In the genomic region with DNA sequence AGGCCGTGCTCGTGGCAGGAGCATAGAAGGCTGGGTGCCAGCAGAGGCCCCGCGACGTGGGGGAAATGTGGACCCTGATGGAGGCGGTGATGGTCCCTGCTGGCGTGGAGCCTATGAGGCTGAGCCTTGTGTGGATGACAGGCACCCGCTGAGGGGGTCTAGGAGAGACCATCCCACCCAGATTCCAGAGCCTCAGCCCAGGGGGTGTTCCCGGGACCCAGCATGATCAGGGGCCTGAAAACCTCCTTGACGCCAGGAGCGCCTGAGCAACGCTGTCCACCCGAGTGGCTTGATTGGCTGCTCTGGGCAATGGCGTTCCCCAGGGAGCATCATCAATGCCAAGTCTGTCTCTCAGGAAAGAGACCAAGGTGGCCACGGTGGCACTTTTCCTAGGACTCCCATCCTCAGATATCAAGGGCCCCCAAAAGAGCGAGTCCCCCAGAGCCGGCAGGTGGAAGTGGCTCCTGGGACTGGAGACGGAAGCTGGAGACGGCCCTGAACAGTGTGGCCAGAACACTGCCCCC, we compare ENCODE assay signal across 26 cellular contexts.
DNase-seq lines count a peak whose midpoint lies in the region; ATAC-seq, FAIRE-seq and TF ChIP-seq lines count a peak whose summit lies in the region.
"Had no signal": no experiment of that assay in that cellular context is flagged by ENCODE, and none has a peak within 500 bp of the region (broad histone marks: within the 10 kb centered on the region; RNA-seq: fewer than 3 reads in every experiment).

No MANE protein-coding gene starts in this region.

- no peak for TF ChIP-seq RAD21 in HepG2 (CRISPR knock-in tag; IDR thresholded peaks at IDR 0.05)

- H3K4me3 ChIP-seq in MM.1S (ENCODE audit: low read length), result no peak overlapping the region
- H3K4me3 ChIP-seq in endocrine pancreas (ENCODE audit: control insufficient read depth, insufficient read depth, low read length), result no peak overlapping the region
- no peak overlapping the region for H3K4me3 ChIP-seq in transverse colon
- no peak overlapping the region for H3K4me3 ChIP-seq in HepG2 (replicated peaks in 1 of 3; ENCODE audit: insufficient read depth in 1 of 3, low read depth in 2 of 3, low read length in 3 of 3)
- H3K4me3 ChIP-seq: psoas muscle, SK-N-MC had no signal

- no peaks in the 10 kb centered on the region for H4K20me1 ChIP-seq in MM.1S (ENCODE audit: insufficient read depth, low read length)
- no peaks in the 10 kb centered on the region for H4K20me1 ChIP-seq in HepG2 (ENCODE audit: insufficient read depth, low read length)

- peaks cover 8% of the 10 kb centered on the region for H3K4me1 Mint-ChIP-seq in progenitor cell of endocrine pancreas (ENCODE audit: low read depth)

- H3K4me1 ChIP-seq in MM.1S (ENCODE audit: low read length) (no peaks in the 10 kb centered on the region), endocrine pancreas (ENCODE audit: control insufficient read depth, insufficient read depth, low read length) (no peaks in the 10 kb centered on the region), transverse colon (peaks cover 37 to 87% (median 75%) of the 10 kb centered on the region in 4 donors), HepG2 (ENCODE audit: insufficient read depth, low read length) (peaks cover 69% of the 10 kb centered on the region)

- WGBS in transverse colon (ENCODE audit: low coverage in 1 of 2), 2 donors, result 55% methylated on average over 15 of the region's 19 CpGs; no CpG with 5 or more reads in 1 of the 2 donors
- WGBS in HepG2 (ENCODE audit: low lambda C conversion rate), result 0% methylated on average over 1 of the region's 19 CpGs

- H2AFZ ChIP-seq in MM.1S (ENCODE audit: low read length), result no peak overlapping the region
- no peak overlapping the region for H2AFZ ChIP-seq in HepG2 (ENCODE audit: low read length)

- no TSS peak for BruUV-seq in HepG2 (replicated peaks; lab: Mats Ljungman, UMichigan)

- H3K9me3 ChIP-seq in MM.1S (replicated peaks; ENCODE audit: insufficient read depth, low read length) (no peaks in the 10 kb centered on the region), endocrine pancreas (ENCODE audit: control insufficient read depth, low read length) (no peaks in the 10 kb centered on the region), transverse colon (no peaks in the 10 kb centered on the region), HepG2 (ENCODE audit: low read length) (no peaks in the 10 kb centered on the region)
- H3K9me3 ChIP-seq: psoas muscle had no signal

- no peak overlapping the region for H3K27ac Mint-ChIP-seq in progenitor cell of endocrine pancreas
- H3K27ac Mint-ChIP-seq: activated T-helper 1 cell treated with anti-CD3 and anti-CD28 coated beads, Interleukin-12 subunit alpha, Interleukin-12 subunit beta, Interleukin-2, Interleukin-4 antibody, amounts not matched to agents 30 ng/mL and 10 ng/mL and 1 ng/mL, durations not matched to agents 14 hours and 24 hours and 36 hours; stimulated activated naive B cell treated with anti-CD40 and anti-IgM and Interleukin-4, amounts not matched to agents 10 μg/mL and 1 μg/mL and 100 μg/mL, for 72 hours; T-helper 1 cell treated with Interleukin-12 subunit alpha and Interleukin-12 subunit beta and Interleukin-4 antibody, amounts not matched to agents 30 μg/mL and 1 μg/mL, for 36 hours had no signal

- POLR2A ChIA-PET in HepG2 (lab: Yijun Ruan, JAX), result no interaction called here

- peaks cover 3% of the 10 kb centered on the region for H3K27me3 Mint-ChIP-seq in progenitor cell of endocrine pancreas
- H3K27me3 Mint-ChIP-seq: activated CD4-positive, alpha-beta memory T cell treated with anti-CD3 and anti-CD28 coated beads for 36 hours had no signal

- H3K27me3 ChIP-seq in MM.1S (replicated peaks; ENCODE audit: insufficient read depth, low read length), result peaks cover 41% of the 10 kb centered on the region
- no peaks in the 10 kb centered on the region for H3K27me3 ChIP-seq in endocrine pancreas (ENCODE audit: control insufficient read depth, insufficient read depth, low read length)
- H3K27me3 ChIP-seq in transverse colon, result no peaks in the 10 kb centered on the region
- H3K27me3 ChIP-seq in HepG2 (ENCODE audit: control insufficient read depth in 1 of 2, insufficient read depth in 2 of 2, low read length in 2 of 2), result peaks cover 11 to 28% of the 10 kb centered on the region in 2 experiments; a peak in 4 of 5 replicates

- TF ChIP-seq POLR2A in transverse colon (IDR thresholded peaks at IDR 0.05), result no peak
- TF ChIP-seq POLR2A in HepG2 (IDR thresholded peaks at IDR 0.05; ENCODE audit: insufficient read depth in 1 of 2, low read depth in 2 of 2, low read length in 2 of 2), result no peak

- no peaks in the 10 kb centered on the region for H3K36me3 Mint-ChIP-seq in progenitor cell of endocrine pancreas (ENCODE audit: insufficient read depth)
- H3K36me3 Mint-ChIP-seq: activated CD4-positive, alpha-beta memory T cell treated with anti-CD3 and anti-CD28 coated beads for 36 hours; stimulated activated naive B cell treated with anti-CD40 and anti-IgM and Interleukin-4, amounts not matched to agents 10 μg/mL and 1 μg/mL and 100 μg/mL, for 72 hours had no signal

- no peaks in the 10 kb centered on the region for H3F3A ChIP-seq in MM.1S (ENCODE audit: insufficient read depth, low read length)

- H3K79me2 ChIP-seq in MM.1S (ENCODE audit: low read length), result no peaks in the 10 kb centered on the region
- H3K79me2 ChIP-seq in HepG2 (ENCODE audit: insufficient read depth, low read length), result no peaks in the 10 kb centered on the region

- TF ChIP-seq EP300 in transverse colon (IDR thresholded peaks at IDR 0.05; ENCODE audit: low read depth) (no peak), HepG2 (IDR thresholded peaks at IDR 0.05; ENCODE audit: low read depth in 2 of 2, low read length in 2 of 2) (no peak), HepG2 (CRISPR knock-in tag; IDR thresholded peaks at IDR 0.05; ENCODE audit: borderline replicate concordance) (no peak)

- H3K36me3 ChIP-seq in MM.1S (replicated peaks; ENCODE audit: insufficient read depth, low read length) (no peaks in the 10 kb centered on the region), endocrine pancreas (ENCODE audit: control insufficient read depth, insufficient read depth, low read length) (no peaks in the 10 kb centered on the region), transverse colon (no peaks in the 10 kb centered on the region), HepG2 (replicated peaks in 1 of 2; ENCODE audit: control insufficient read depth in 1 of 2, insufficient read depth in 2 of 2, low read length in 2 of 2) (no peaks in the 10 kb centered on the region)

- H3K9me3 Mint-ChIP-seq in progenitor cell of endocrine pancreas (ENCODE audit: low read depth), result no peaks in the 10 kb centered on the region
- H3K9me3 Mint-ChIP-seq: activated CD4-positive, alpha-beta memory T cell treated with anti-CD3 and anti-CD28 coated beads for 36 hours; activated T-helper 1 cell treated with anti-CD3 and anti-CD28 coated beads, Interleukin-12 subunit alpha, Interleukin-12 subunit beta, Interleukin-2, Interleukin-4 antibody, amounts not matched to agents 30 ng/mL and 10 ng/mL and 1 ng/mL, durations not matched to agents 14 hours and 24 hours and 36 hours; stimulated activated naive B cell treated with anti-CD40 and anti-IgM and Interleukin-4, amounts not matched to agents 10 μg/mL and 1 μg/mL and 100 μg/mL, for 72 hours; T-helper 1 cell treated with Interleukin-12 subunit alpha and Interleukin-12 subunit beta and Interleukin-4 antibody, amounts not matched to agents 30 μg/mL and 1 μg/mL, for 36 hours had no signal

- no peaks in the 10 kb centered on the region for H3K9me2 ChIP-seq in MM.1S (replicated peaks; ENCODE audit: insufficient read depth, low read length)

- no peak for FAIRE-seq in HepG2 (lab: Jason Lieb, UNC)
- FAIRE-seq: A204.1, TTC549, urothelium cell line had no signal

- CTCF ChIA-PET in HepG2 (lab: Yijun Ruan, JAX; ENCODE audit: low intra/inter-chr PET ratio, low total read pairs), result interaction anchor here (1.0 to 3.9 kb wide), 4 partner anchors 117 to 182 kb away, joined by 3 to 54 read pairs (median 7); no protein-coding TSS in a partner anchor

- no peak overlapping the region for H3K4me3 Mint-ChIP-seq in progenitor cell of endocrine pancreas (ENCODE audit: low read depth)
- H3K4me3 Mint-ChIP-seq: activated CD4-positive, alpha-beta memory T cell treated with anti-CD3 and anti-CD28 coated beads for 36 hours; activated T-helper 1 cell treated with anti-CD3 and anti-CD28 coated beads, Interleukin-12 subunit alpha, Interleukin-12 subunit beta, Interleukin-2, Interleukin-4 antibody, amounts not matched to agents 30 ng/mL and 10 ng/mL and 1 ng/mL, durations not matched to agents 14 hours and 24 hours and 36 hours; stimulated activated naive B cell treated with anti-CD40 and anti-IgM and Interleukin-4, amounts not matched to agents 10 μg/mL and 1 μg/mL and 100 μg/mL, for 72 hours; T-helper 1 cell treated with Interleukin-12 subunit alpha and Interleukin-12 subunit beta and Interleukin-4 antibody, amounts not matched to agents 30 μg/mL and 1 μg/mL, for 36 hours had no signal

- in situ Hi-C loops in transverse colon (cut with MboI; ENCODE audit: low pct_ligation_motif_present in 1 of 4, low pct_unique_long_range_greater_than_20kb in 1 of 4, low sequenced_read_pairs in 3 of 4), result loop anchor here in 3 of 4 donors (5.0 to 25.0 kb wide), 5 partner anchors 77 to 246 kb away; partner anchors contain the start of gene INPP5A (in 1 of the 3)
- in situ Hi-C loops in HepG2 (cut with HindIII; ENCODE audit: extremely low pct_ligation_motif_present, low pct_unique_long_range_greater_than_20kb), result loop anchor here (5.0 kb wide), 2 partner anchors 79 to 119 kb away; partner anchors contain the start of gene INPP5A

- no peak overlapping the region for H3K27ac ChIP-seq in MM.1S (ENCODE audit: low read length)
- H3K27ac ChIP-seq in transverse colon, result peak overlapping the region; percentile 88 to 91 (median 90)
- no peak overlapping the region for H3K27ac ChIP-seq in HepG2 (ENCODE audit: extremely low read length, insufficient read depth, low read length)
- H3K27ac ChIP-seq: epithelial cell of prostate, psoas muscle, RWPE1, SK-N-MC had no signal

- no peak overlapping the region for H3K9ac ChIP-seq in MM.1S (ENCODE audit: low read length)
- H3K9ac ChIP-seq in endocrine pancreas (ENCODE audit: control insufficient read depth, insufficient read depth, low read length), result peak overlapping the region; percentile 3
- no peak overlapping the region for H3K9ac ChIP-seq in HepG2 (ENCODE audit: insufficient read depth, low read depth, low read length)

- ATAC-seq in GM18870 (IDR thresholded peaks at IDR 0.05; ENCODE audit: unreplicated experiment), result no peak
- no peak for ATAC-seq in HepG2

- DNase-seq in NCI-H748 (lab: John Stamatoyannopoulos, UW; ENCODE audit: unreplicated experiment) (peak; percentile 20), NCI-H748 treated with DMSO at 0.1 percent for 48 hours (lab: John Stamatoyannopoulos, UW) (no peak), MM.1S (no peak), transverse colon (no peak), HepG2 (ENCODE audit: low spot score) (no peak), progenitor cell of endocrine pancreas (ENCODE audit: low spot score, unreplicated experiment) (no peak)
- DNase-seq: AML-193; amniotic stem cell; DMS79; GDM1; kidney glomerular epithelial cell; NCI-H1048; NCI-H1694 treated with DMSO at 0.1 percent for 48 hours; stimulated activated naive B cell treated with anti-CD40 and anti-IgM and Interleukin-4, amounts not matched to agents 10 μg/mL and 1 μg/mL and 100 μg/mL, for 72 hours had no signal

- intact Hi-C loops in transverse colon (cut with DNase I; ENCODE audit: low total_unique reads), result no loop called here
- intact Hi-C loops in HepG2 (cut with micrococcal nuclease; ENCODE audit: unreplicated experiment), result loop anchor here (1.0 to 5.0 kb wide), 3 partner anchors 59 to 180 kb away; no protein-coding TSS in a partner anchor

- TF ChIP-seq CTCF in MM.1S (IDR thresholded peaks at IDR 0.05; ENCODE audit: low read length) (no peak), transverse colon (IDR thresholded peaks at IDR 0.05) (no peak), HepG2 (CRISPR knock-in tag; IDR thresholded peaks at IDR 0.05) (no peak), progenitor cell of endocrine pancreas (IDR thresholded peaks at IDR 0.05; ENCODE audit: unreplicated experiment) (no peak)

- H3K4me2 ChIP-seq in MM.1S (ENCODE audit: low read depth, low read length) (peak overlapping the region; percentile 41), HepG2 (ENCODE audit: low read depth, low read length) (no peak overlapping the region)

Comparison
In these comparisons a context has a peak if more than half of its experiments do, and no peak if none do; other contexts are left out.
1. H3K27ac ChIP-seq: peak in transverse colon (4 of 4); none in MM.1S (single experiment) and HepG2 (single experiment).